ENCODE assay signal across 12 cellular contexts in genomic region chr9:14909631-14910177, GRCh38. TPM values are rescaled to one million over a fixed set of nuclear protein-coding genes. Genes with fewer than 3 reads are reported as not detected.
DNase-seq lines count a peak whose midpoint lies in the region; ATAC-seq and TF ChIP-seq lines count a peak whose summit lies in the region.
"Had no signal": no experiment of that assay in that cellular context is flagged by ENCODE, and none has a peak within 500 bp of the region (broad histone marks: within the 10 kb centered on the region; RNA-seq: fewer than 3 reads in every experiment).

No MANE protein-coding gene starts in this region.

- peak overlapping the region; percentile 96 for H4K91ac ChIP-seq in trophoblast cell (ENCODE audit: low read depth, low read length)

- peaks cover 21% of the 10 kb centered on the region for H3K79me1 ChIP-seq in trophoblast cell (ENCODE audit: low read length)

- peak overlapping the region; percentile 8 for H4K8ac ChIP-seq in trophoblast cell (ENCODE audit: low read depth, low read length)

- DNase-seq in Caco-2 (peak in 1 of 2 experiments; percentile 1), WTC11 (ENCODE audit: low spot score) (no peak), right cardiac atrium (no peak), trophoblast cell (peak in 1 of 2 donors; percentile 12), SIG-M5 (lab: John Stamatoyannopoulos, UW) (no peak)
- DNase-seq in activated CD4-positive, alpha-beta T cell treated with anti-CD3 and anti-CD28 coated beads for 4 hours: no peak
- DNase-seq in stimulated activated CD4-positive, alpha-beta T cell treated with anti-CD3 and anti-CD28 coated beads, Interleukin-2, amount 100 ng/mL, for 48 hours: no peak
- DNase-seq: effector memory CD8-positive, alpha-beta T cell; HCEC 1CT; kidney glomerular epithelial cell had no signal

- H3K27me3 Mint-ChIP-seq in Caco-2 (ENCODE audit: insufficient read depth, unreplicated experiment) (no peaks in the 10 kb centered on the region), WTC11 (ENCODE audit: low read depth) (no peaks in the 10 kb centered on the region)
- H3K27me3 Mint-ChIP-seq: effector memory CD8-positive, alpha-beta T cell had no signal

- no peaks in the 10 kb centered on the region for H3K36me3 ChIP-seq in Caco-2 (ENCODE audit: control insufficient read depth, insufficient read depth, low read length)
- H3K36me3 ChIP-seq in trophoblast cell (ENCODE audit: control insufficient read depth in 1 of 2, insufficient read depth in 2 of 2, low read length in 2 of 2): peaks cover 0 to under 1% of the 10 kb centered on the region in 2 experiments

- no peak overlapping the region for H2AK5ac ChIP-seq in trophoblast cell (ENCODE audit: low read length)

- H3K9ac ChIP-seq in trophoblast cell (ENCODE audit: low read length): peak overlapping the region; percentile 67

- H3K9me3 ChIP-seq in Caco-2 (no peaks in the 10 kb centered on the region), right cardiac atrium (ENCODE audit: control insufficient read depth, low read length) (no peaks in the 10 kb centered on the region), trophoblast cell (ENCODE audit: insufficient read depth, low read depth, low read length) (peaks cover 2% of the 10 kb centered on the region)

- intact Hi-C loops in Caco-2 (cut with micrococcal nuclease; ENCODE audit: unreplicated experiment): no loop called here
- intact Hi-C loops in right cardiac atrium (cut with DNase I): no loop called here

- H2BK12ac ChIP-seq in trophoblast cell (ENCODE audit: low read length): peak overlapping the region; percentile 5

- WGBS in right cardiac atrium: 23% methylated on average over 4 of the region's 4 CpGs
- WGBS in trophoblast cell (ENCODE audit: extremely low coverage, insufficient coverage, insufficient read length): no CpG with 5 or more reads among the region's 4 CpGs

- TF ChIP-seq CTCF in Caco-2 (IDR thresholded peaks at IDR 0.05; ENCODE audit: insufficient read depth in 1 of 2, low read depth in 1 of 2, low read length in 1 of 2, severe bottlenecking in 1 of 2, unreplicated experiment in 1 of 2) (no peak), WTC11 (IDR thresholded peaks at IDR 0.05) (no peak)

- peak overlapping the region; percentile 59 for H2BK120ac ChIP-seq in trophoblast cell (ENCODE audit: insufficient read depth, low read length, poor library complexity)

- H3K4ac ChIP-seq in trophoblast cell (ENCODE audit: low read depth, low read length): peak overlapping the region; percentile 12

- H3K4me3 Mint-ChIP-seq in Caco-2 (ENCODE audit: unreplicated experiment): no peak overlapping the region
- no peak overlapping the region for H3K4me3 Mint-ChIP-seq in WTC11
- H3K4me3 Mint-ChIP-seq: effector memory CD8-positive, alpha-beta T cell; T-helper 1 cell treated with Interleukin-12 subunit alpha and Interleukin-12 subunit beta and Interleukin-4 antibody, amounts not matched to agents 30 μg/mL and 1 μg/mL, for 36 hours had no signal

- CTCF ChIA-PET in Caco-2 (lab: Charles Lee): no interaction called here
- CTCF ChIA-PET in WTC11 (lab: Charles Lee): interaction anchor here (1.1 kb wide), 1 partner anchor 225 kb away, joined by 7 read pairs; no protein-coding TSS in a partner anchor

- H3K27ac Mint-ChIP-seq in Caco-2 (ENCODE audit: unreplicated experiment) (no peak overlapping the region), WTC11 (no peak overlapping the region)
- H3K27ac Mint-ChIP-seq: effector memory CD8-positive, alpha-beta T cell; T-helper 1 cell treated with Interleukin-12 subunit alpha and Interleukin-12 subunit beta and Interleukin-4 antibody, amounts not matched to agents 30 μg/mL and 1 μg/mL, for 36 hours had no signal

- H3K4me3 ChIP-seq in Caco-2 (ENCODE audit: low read depth, low read length) (peak overlapping the region; percentile 11; the same call in 1 of the 2 replicates), right cardiac atrium (ENCODE audit: low read length) (peak overlapping the region; percentile 41), trophoblast cell (ENCODE audit: low read depth, low read length) (peak overlapping the region; percentile 29)

- no peak overlapping the region for H4K12ac ChIP-seq in trophoblast cell (ENCODE audit: low read depth, low read length)

- peaks cover 7% of the 10 kb centered on the region for H3K4me1 Mint-ChIP-seq in Caco-2 (ENCODE audit: low read depth, unreplicated experiment)
- H3K4me1 Mint-ChIP-seq in WTC11: peaks cover 26% of the 10 kb centered on the region

- H2AFZ ChIP-seq in trophoblast cell (ENCODE audit: insufficient read depth, low read length, poor library complexity): peak overlapping the region; percentile 71

- no peak overlapping the region for H3K23ac ChIP-seq in trophoblast cell (ENCODE audit: low read length)

- H3K9me3 Mint-ChIP-seq in Caco-2 (ENCODE audit: unreplicated experiment) (no peaks in the 10 kb centered on the region), WTC11 (no peaks in the 10 kb centered on the region)
- H3K9me3 Mint-ChIP-seq: T-helper 1 cell treated with Interleukin-12 subunit alpha and Interleukin-12 subunit beta and Interleukin-4 antibody, amounts not matched to agents 30 μg/mL and 1 μg/mL, for 36 hours had no signal

- H2BK5ac ChIP-seq in trophoblast cell (ENCODE audit: low read depth, low read length, poor library complexity): peak overlapping the region; percentile 90

- peaks cover 12% of the 10 kb centered on the region for H3K79me2 ChIP-seq in trophoblast cell (ENCODE audit: control insufficient read depth, insufficient read depth, low read length, poor library complexity)

- peak; percentile 51 for ATAC-seq in WTC11
- no peak for ATAC-seq in right cardiac atrium
- no peak for ATAC-seq in HG03378 (IDR thresholded peaks at IDR 0.05; ENCODE audit: unreplicated experiment)
- ATAC-seq: effector memory CD8-positive, alpha-beta T cell had no signal

- peak overlapping the region; percentile 44 for H3K27ac ChIP-seq in right cardiac atrium (ENCODE audit: low read length)
- peak overlapping the region; percentile 94 for H3K27ac ChIP-seq in trophoblast cell (ENCODE audit: low read depth, low read length)

- peak overlapping the region; percentile 32 for H3K14ac ChIP-seq in trophoblast cell (ENCODE audit: low read length)

- no peaks in the 10 kb centered on the region for H3K27me3 ChIP-seq in Caco-2 (replicated peaks; ENCODE audit: control insufficient read depth, insufficient read depth, low read length)
- H3K27me3 ChIP-seq in right cardiac atrium (ENCODE audit: control insufficient read depth, insufficient read depth): no peaks in the 10 kb centered on the region
- no peaks in the 10 kb centered on the region for H3K27me3 ChIP-seq in trophoblast cell (ENCODE audit: insufficient read depth, low read length)

- POLR2A ChIA-PET in Caco-2 (lab: Charles Lee): no interaction called here
- POLR2A ChIA-PET in WTC11 (lab: Charles Lee): interaction anchor here (0.6 kb wide), 1 partner anchor 268 kb away, joined by 5 read pairs; no protein-coding TSS in a partner anchor

- H3K36me3 Mint-ChIP-seq in Caco-2 (ENCODE audit: insufficient read depth, unreplicated experiment) (peaks cover 3% of the 10 kb centered on the region), WTC11 (no peaks in the 10 kb centered on the region)

- BruUV-seq in Caco-2 (replicated peaks; lab: Mats Ljungman, UMichigan): no TSS peak

- H3K18ac ChIP-seq in trophoblast cell (ENCODE audit: low read length): peak overlapping the region; percentile 27

- H3K4me1 ChIP-seq in Caco-2 (peaks cover 10% of the 10 kb centered on the region; the same call in 1 of the 2 replicates), right cardiac atrium (ENCODE audit: control insufficient read depth, insufficient read depth, low read length) (peaks cover 4% of the 10 kb centered on the region), trophoblast cell (ENCODE audit: control insufficient read depth in 1 of 2, insufficient read depth in 2 of 2, low read length in 2 of 2) (peaks cover 14 to 21% of the 10 kb centered on the region in 2 experiments)

- H3K4me2 ChIP-seq in trophoblast cell (ENCODE audit: low read length): peak overlapping the region; percentile 76

TF ChIP-seq in WTC11, 78 proteins besides CTCF, POLR2A, EP300 and RAD21:
- no peak for TF ChIP-seq NR1H2 (CRISPR knock-in tag; IDR thresholded peaks at IDR 0.05)
- TF ChIP-seq SMAD4 (CRISPR knock-in tag; IDR thresholded peaks at IDR 0.05): no peak

RNA-seq across cellular contexts. Expression of gene FREM1, which starts 0.5 kb away (rescaled TPM):
- total RNA-seq in Caco-2 (2022) (0.50 and 0.67 TPM in 2 replicates), WTC11 (2021) (2.8 to 3.6 TPM (median 3.0 TPM) in 3 replicates), right cardiac atrium (1 to 10 TPM; 3.9 to 8.7 (median 6.0) TPM)
- 3.8 TPM for polyA plus RNA-seq in right cardiac atrium
- polyA plus RNA-seq in trophoblast cell (2013): 16.5 and 20.5 TPM in 2 replicates
